ENCODE assay signal across 2 cellular contexts in the genomic region with DNA sequence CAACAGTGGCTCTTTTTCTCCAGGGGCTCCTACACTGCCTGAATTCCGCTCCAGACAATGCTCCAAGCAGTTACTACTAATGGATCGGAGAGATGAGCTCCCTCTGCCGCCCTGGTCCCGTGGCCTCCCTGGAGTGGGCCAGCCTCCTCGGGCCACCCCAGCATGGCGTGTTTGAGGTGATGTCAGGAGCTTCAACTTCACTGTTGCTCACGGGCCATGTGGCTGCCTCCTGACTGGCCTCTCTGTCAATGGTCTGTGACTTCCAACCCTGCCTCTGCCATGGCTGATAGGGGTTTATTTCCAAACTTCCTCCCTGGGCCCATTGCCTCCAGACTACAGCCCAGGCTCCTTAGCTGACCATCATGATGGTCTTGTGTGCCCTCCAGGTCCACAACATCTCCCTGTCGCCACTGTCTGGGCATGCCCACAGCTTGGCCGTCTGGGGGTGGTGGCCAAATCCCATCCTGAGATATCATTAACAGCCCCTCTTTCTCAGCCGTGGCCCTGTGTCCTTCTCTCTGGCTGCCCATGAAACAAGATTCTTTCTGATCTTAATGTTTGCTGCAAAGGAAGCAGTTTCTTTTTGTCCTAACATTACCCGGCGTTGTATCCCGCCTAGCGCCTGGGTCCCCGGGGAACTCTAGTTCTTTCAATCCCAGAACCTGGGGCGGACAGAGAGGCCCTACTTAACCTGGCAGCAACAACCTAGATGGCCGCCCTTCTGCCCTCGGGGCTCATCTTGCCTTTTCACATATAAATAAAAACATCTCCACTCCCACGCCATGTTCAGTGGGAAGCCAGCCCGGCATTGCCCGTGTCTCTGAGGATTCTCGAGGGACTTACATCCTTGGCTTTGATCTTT.
TF ChIP-seq lines count a peak whose summit lies in the region.

No MANE protein-coding gene starts in this region.

TF ChIP-seq in SK-N-SH, 30 proteins besides CTCF, POLR2A, EP300 and RAD21:
- TF ChIP-seq YY1 (IDR thresholded peaks at IDR 0.05; ENCODE audit: low read depth) (no peak), RCOR1 (IDR thresholded peaks at IDR 0.05; ENCODE audit: low read length) (no peak), ZBTB33 (IDR thresholded peaks at IDR 0.05; ENCODE audit: borderline replicate concordance, low read depth) (no peak), GABPA (IDR thresholded peaks at IDR 0.05; ENCODE audit: low read depth) (no peak), USF1 (IDR thresholded peaks at IDR 0.05; ENCODE audit: borderline replicate concordance, low read depth) (no peak), EZH2phosphoT487 (IDR thresholded peaks at IDR 0.05; ENCODE audit: borderline replicate concordance, low read depth) (no peak), MEF2A (IDR thresholded peaks at IDR 0.05; ENCODE audit: borderline replicate concordance, low read depth) (no peak), TCF12 (IDR thresholded peaks at IDR 0.05) (no peak), GATA2 (CRISPR knock-in tag; IDR thresholded peaks at IDR 0.05) (no peak), RXRA (IDR thresholded peaks at IDR 0.05; ENCODE audit: borderline replicate concordance, low read depth) (no peak), CHD2 (IDR thresholded peaks at IDR 0.05; ENCODE audit: low read length, partially characterized antibody) (no peak), POLR2AphosphoS5 (IDR thresholded peaks at IDR 0.05; ENCODE audit: low read depth, low read length) (no peak), IRF3 (IDR thresholded peaks at IDR 0.05; ENCODE audit: low read depth, low read length) (no peak), SIN3A (IDR thresholded peaks at IDR 0.05; ENCODE audit: borderline replicate concordance, low read depth, low read length) (no peak)
- TF ChIP-seq, protein P1, sequence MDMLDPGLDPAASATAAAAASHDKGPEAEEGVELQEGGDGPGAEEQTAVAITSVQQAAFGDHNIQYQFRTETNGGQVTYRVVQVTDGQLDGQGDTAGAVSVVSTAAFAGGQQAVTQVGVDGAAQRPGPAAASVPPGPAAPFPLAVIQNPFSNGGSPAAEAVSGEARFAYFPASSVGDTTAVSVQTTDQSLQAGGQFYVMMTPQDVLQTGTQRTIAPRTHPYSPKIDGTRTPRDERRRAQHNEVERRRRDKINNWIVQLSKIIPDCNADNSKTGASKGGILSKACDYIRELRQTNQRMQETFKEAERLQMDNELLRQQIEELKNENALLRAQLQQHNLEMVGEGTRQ (IDR thresholded peaks at IDR 0.05; ENCODE audit: borderline replicate concordance, low read depth, low read length): no peak
TF ChIP-seq in SK-N-SH: peak in this region for 0.

TF ChIP-seq in SK-N-SH treated with all-trans-retinoic acid at 6 μM for 48 hours, 23 proteins besides CTCF, POLR2A, EP300 and RAD21:
- TF ChIP-seq ISL1 (CRISPR knock-in tag; IDR thresholded peaks at IDR 0.05) (no peak), ZNF8 (CRISPR knock-in tag; IDR thresholded peaks at IDR 0.05) (no peak), BACH2 (CRISPR knock-in tag; IDR thresholded peaks at IDR 0.05; ENCODE audit: borderline replicate concordance) (no peak)
